1 cellular context compared by ENCODE assay signal in genomic region chr3:183360971-183361624, GRCh38.
A peak's percentile ranks its signal among the peaks of the same experiment; 100 is the strongest.
TF ChIP-seq lines count a peak whose summit lies in the region.

No MANE protein-coding gene starts in this region.

TF ChIP-seq in K562, 482 proteins besides CTCF, POLR2A, EP300 and RAD21 (continued from another document and continues in another):
- TF ChIP-seq, protein P1, sequence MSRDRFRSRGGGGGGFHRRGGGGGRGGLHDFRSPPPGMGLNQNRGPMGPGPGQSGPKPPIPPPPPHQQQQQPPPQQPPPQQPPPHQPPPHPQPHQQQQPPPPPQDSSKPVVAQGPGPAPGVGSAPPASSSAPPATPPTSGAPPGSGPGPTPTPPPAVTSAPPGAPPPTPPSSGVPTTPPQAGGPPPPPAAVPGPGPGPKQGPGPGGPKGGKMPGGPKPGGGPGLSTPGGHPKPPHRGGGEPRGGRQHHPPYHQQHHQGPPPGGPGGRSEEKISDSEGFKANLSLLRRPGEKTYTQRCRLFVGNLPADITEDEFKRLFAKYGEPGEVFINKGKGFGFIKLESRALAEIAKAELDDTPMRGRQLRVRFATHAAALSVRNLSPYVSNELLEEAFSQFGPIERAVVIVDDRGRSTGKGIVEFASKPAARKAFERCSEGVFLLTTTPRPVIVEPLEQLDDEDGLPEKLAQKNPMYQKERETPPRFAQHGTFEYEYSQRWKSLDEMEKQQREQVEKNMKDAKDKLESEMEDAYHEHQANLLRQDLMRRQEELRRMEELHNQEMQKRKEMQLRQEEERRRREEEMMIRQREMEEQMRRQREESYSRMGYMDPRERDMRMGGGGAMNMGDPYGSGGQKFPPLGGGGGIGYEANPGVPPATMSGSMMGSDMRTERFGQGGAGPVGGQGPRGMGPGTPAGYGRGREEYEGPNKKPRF (IDR thresholded peaks at IDR 0.05; ENCODE audit: low read depth, low read length), result no peak
- TF ChIP-seq TFAM (CRISPR knock-in tag; conservative IDR thresholded peaks at IDR 0.05), result no peak
- TF ChIP-seq ZNF121 (CRISPR knock-in tag; conservative IDR thresholded peaks at IDR 0.05), result no peak
- TF ChIP-seq TOE1 (IDR thresholded peaks at IDR 0.05; ENCODE audit: borderline replicate concordance), result peak; percentile 67
- TF ChIP-seq TOE1 (CRISPR knock-in tag; IDR thresholded peaks at IDR 0.05; ENCODE audit: borderline replicate concordance, low read depth), result no peak
- peak; percentile 50; the same call in 1 of the 2 replicates for TF ChIP-seq KHSRP (IDR thresholded peaks at IDR 0.05)
- TF ChIP-seq, protein P2, sequence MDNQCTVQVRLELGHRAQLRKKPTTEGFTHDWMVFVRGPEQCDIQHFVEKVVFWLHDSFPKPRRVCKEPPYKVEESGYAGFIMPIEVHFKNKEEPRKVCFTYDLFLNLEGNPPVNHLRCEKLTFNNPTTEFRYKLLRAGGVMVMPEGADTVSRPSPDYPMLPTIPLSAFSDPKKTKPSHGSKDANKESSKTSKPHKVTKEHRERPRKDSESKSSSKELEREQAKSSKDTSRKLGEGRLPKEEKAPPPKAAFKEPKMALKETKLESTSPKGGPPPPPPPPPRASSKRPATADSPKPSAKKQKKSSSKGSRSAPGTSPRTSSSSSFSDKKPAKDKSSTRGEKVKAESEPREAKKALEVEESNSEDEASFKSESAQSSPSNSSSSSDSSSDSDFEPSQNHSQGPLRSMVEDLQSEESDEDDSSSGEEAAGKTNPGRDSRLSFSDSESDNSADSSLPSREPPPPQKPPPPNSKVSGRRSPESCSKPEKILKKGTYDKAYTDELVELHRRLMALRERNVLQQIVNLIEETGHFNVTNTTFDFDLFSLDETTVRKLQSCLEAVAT (IDR thresholded peaks at IDR 0.05), result peak; percentile 76 to 85; a peak in 3 of 4 replicates
- TF ChIP-seq IRF1 (CRISPR knock-in tag; IDR thresholded peaks at IDR 0.05; ENCODE audit: borderline replicate concordance), result no peak
- TF ChIP-seq POU5F1 (IDR thresholded peaks at IDR 0.05; ENCODE audit: borderline replicate concordance, low read depth, low read length, partially characterized antibody), result no peak
- no peak for TF ChIP-seq GABPB1 (CRISPR knock-in tag; IDR thresholded peaks at IDR 0.05)
- TF ChIP-seq MLX (CRISPR knock-in tag; conservative IDR thresholded peaks at IDR 0.05), result no peak
- TF ChIP-seq ERF (CRISPR knock-in tag; IDR thresholded peaks at IDR 0.05), result no peak
- TF ChIP-seq SIRT6 (IDR thresholded peaks at IDR 0.05; ENCODE audit: low read depth, low read length), result no peak
- TF ChIP-seq PRMT5 (CRISPR knock-in tag; IDR thresholded peaks at IDR 0.05), result no peak
- peak; percentile 12; the same call in 1 of the 2 replicates for TF ChIP-seq JUND (IDR thresholded peaks at IDR 0.05; ENCODE audit: borderline replicate concordance, low read depth, low read length)
- peak; percentile 77; the same call in 2 of the 3 replicates for TF ChIP-seq JUND (tag; IDR thresholded peaks at IDR 0.05; ENCODE audit: borderline replicate concordance, low read depth, low read length)
- TF ChIP-seq, protein P3, sequence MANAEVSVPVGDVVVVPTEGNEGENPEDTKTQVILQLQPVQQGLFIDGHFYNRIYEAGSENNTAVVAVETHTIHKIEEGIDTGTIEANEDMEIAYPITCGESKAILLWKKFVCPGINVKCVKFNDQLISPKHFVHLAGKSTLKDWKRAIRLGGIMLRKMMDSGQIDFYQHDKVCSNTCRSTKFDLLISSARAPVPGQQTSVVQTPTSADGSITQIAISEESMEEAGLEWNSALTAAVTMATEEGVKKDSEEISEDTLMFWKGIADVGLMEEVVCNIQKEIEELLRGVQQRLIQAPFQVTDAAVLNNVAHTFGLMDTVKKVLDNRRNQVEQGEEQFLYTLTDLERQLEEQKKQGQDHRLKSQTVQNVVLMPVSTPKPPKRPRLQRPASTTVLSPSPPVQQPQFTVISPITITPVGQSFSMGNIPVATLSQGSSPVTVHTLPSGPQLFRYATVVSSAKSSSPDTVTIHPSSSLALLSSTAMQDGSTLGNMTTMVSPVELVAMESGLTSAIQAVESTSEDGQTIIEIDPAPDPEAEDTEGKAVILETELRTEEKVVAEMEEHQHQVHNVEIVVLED (CRISPR knock-in tag; IDR thresholded peaks at IDR 0.05), result no peak
- no peak for TF ChIP-seq DNMT1 (IDR thresholded peaks at IDR 0.05)
- no peak for TF ChIP-seq ZNF263 (CRISPR knock-in tag; IDR thresholded peaks at IDR 0.05; ENCODE audit: borderline replicate concordance)
- no peak for TF ChIP-seq MAFG (tag; conservative IDR thresholded peaks at IDR 0.05)
- TF ChIP-seq, protein P4, sequence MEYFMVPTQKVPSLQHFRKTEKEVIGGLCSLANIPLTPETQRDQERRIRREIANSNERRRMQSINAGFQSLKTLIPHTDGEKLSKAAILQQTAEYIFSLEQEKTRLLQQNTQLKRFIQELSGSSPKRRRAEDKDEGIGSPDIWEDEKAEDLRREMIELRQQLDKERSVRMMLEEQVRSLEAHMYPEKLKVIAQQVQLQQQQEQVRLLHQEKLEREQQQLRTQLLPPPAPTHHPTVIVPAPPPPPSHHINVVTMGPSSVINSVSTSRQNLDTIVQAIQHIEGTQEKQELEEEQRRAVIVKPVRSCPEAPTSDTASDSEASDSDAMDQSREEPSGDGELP (CRISPR knock-in tag; IDR thresholded peaks at IDR 0.05; ENCODE audit: borderline replicate concordance), result 0 out of 2 replicates have a peak, but pooled peaks have one; percentile 2
- TF ChIP-seq THAP7 (CRISPR knock-in tag; IDR thresholded peaks at IDR 0.05), result no peak
- TF ChIP-seq HNRNPL (IDR thresholded peaks at IDR 0.05; ENCODE audit: low read depth, low read length), result no peak
- no peak for TF ChIP-seq FIP1L1 (IDR thresholded peaks at IDR 0.05; ENCODE audit: low read depth, low read length, poor library complexity, severe bottlenecking)
- no peak for TF ChIP-seq HCFC1 (IDR thresholded peaks at IDR 0.05; ENCODE audit: low read depth, low read length)
- TF ChIP-seq NR3C1 (CRISPR knock-in tag; IDR thresholded peaks at IDR 0.05), result no peak
- TF ChIP-seq KLF16 (IDR thresholded peaks at IDR 0.05), result peak; percentile 85
- TF ChIP-seq, protein P5, sequence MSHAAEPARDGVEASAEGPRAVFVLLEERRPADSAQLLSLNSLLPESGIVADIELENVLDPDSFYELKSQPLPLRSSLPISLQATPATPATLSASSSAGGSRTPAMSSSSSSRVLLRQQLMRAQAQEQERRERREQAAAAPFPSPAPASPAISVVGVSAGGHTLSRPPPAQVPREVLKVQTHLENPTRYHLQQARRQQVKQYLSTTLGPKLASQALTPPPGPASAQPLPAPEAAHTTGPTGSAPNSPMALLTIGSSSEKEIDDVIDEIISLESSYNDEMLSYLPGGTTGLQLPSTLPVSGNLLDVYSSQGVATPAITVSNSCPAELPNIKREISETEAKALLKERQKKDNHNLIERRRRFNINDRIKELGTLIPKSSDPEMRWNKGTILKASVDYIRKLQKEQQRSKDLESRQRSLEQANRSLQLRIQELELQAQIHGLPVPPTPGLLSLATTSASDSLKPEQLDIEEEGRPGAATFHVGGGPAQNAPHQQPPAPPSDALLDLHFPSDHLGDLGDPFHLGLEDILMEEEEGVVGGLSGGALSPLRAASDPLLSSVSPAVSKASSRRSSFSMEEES (CRISPR knock-in tag; IDR thresholded peaks at IDR 0.05), result no peak
- peak; percentile 81 to 93 for TF ChIP-seq TRIM24 (IDR thresholded peaks at IDR 0.05)
- no peak for TF ChIP-seq ZBED1 (IDR thresholded peaks at IDR 0.05)
- peak; percentile 98 for TF ChIP-seq ZNF41 (CRISPR knock-in tag; conservative IDR thresholded peaks at IDR 0.05)
- TF ChIP-seq TEAD1 (CRISPR knock-in tag; IDR thresholded peaks at IDR 0.05), result no peak
- no peak for TF ChIP-seq TGIF2 (CRISPR knock-in tag; IDR thresholded peaks at IDR 0.05)
- TF ChIP-seq ZNF354B (CRISPR knock-in tag; IDR thresholded peaks at IDR 0.05), result no peak
- 0 out of 2 replicates have a peak, but pooled peaks have one; percentile 57 for TF ChIP-seq FOXP1 (CRISPR knock-in tag; IDR thresholded peaks at IDR 0.05)
- TF ChIP-seq ZNF253 (CRISPR knock-in tag; conservative IDR thresholded peaks at IDR 0.05), result no peak
- TF ChIP-seq ZFX (CRISPR knock-in tag; IDR thresholded peaks at IDR 0.05), result peak; percentile 57
- no peak for TF ChIP-seq GTF2A2 (tag; IDR thresholded peaks at IDR 0.05)
- TF ChIP-seq TCF7L2 (IDR thresholded peaks at IDR 0.05; ENCODE audit: low read depth, low read length), result no peak
- peak; percentile 75 for TF ChIP-seq ATF7 (IDR thresholded peaks at IDR 0.05)
- no peak for TF ChIP-seq ZNF445 (CRISPR knock-in tag; IDR thresholded peaks at IDR 0.05; ENCODE audit: low read depth)
- no peak for TF ChIP-seq PHTF2 (CRISPR knock-in tag; IDR thresholded peaks at IDR 0.05)
- no peak for TF ChIP-seq FUS (optimal IDR thresholded peaks at IDR 0.05; ENCODE audit: low read depth, low read length)
- TF ChIP-seq FOXK2 (conservative IDR thresholded peaks at IDR 0.05 in 1 of 2, IDR thresholded peaks at IDR 0.05 in 1 of 2; ENCODE audit: low read depth in 2 of 2), result peak; percentile 93 to 94
- TF ChIP-seq ETV6 (IDR thresholded peaks at IDR 0.05; ENCODE audit: borderline replicate concordance in 1 of 2, low read depth in 2 of 2, low read length in 1 of 2), result no peak; a peak in 2 of 4 replicates
- TF ChIP-seq ETV6 (CRISPR knock-in tag; IDR thresholded peaks at IDR 0.05; ENCODE audit: borderline replicate concordance), result no peak
- peak; percentile 80 for TF ChIP-seq ZEB2 (IDR thresholded peaks at IDR 0.05)
- 0 out of 2 replicates have a peak, but pooled peaks have one; percentile 65 for TF ChIP-seq HBP1 (CRISPR knock-in tag; IDR thresholded peaks at IDR 0.05)
- 0 out of 2 replicates have a peak, but pooled peaks have one; percentile 18 for TF ChIP-seq RNF2 (IDR thresholded peaks at IDR 0.05)
- no peak for TF ChIP-seq ZBTB33 (CRISPR knock-in tag; IDR thresholded peaks at IDR 0.05)
- TF ChIP-seq WHSC1 (IDR thresholded peaks at IDR 0.05; ENCODE audit: low read length), result no peak
- TF ChIP-seq, protein P6, sequence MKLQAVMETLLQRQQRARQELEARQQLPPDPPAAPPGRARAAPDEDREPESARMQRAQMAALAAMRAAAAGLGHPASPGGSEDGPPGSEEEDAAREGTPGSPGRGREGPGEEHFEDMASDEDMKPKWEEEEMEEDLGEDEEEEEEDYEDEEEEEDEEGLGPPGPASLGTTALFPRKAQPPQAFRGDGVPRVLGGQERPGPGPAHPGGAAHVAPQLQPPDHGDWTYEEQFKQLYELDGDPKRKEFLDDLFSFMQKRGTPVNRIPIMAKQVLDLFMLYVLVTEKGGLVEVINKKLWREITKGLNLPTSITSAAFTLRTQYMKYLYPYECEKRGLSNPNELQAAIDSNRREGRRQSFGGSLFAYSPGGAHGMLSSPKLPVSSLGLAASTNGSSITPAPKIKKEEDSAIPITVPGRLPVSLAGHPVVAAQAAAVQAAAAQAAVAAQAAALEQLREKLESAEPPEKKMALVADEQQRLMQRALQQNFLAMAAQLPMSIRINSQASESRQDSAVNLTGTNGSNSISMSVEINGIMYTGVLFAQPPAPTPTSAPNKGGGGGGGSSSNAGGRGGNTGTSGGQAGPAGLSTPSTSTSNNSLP (IDR thresholded peaks at IDR 0.05; ENCODE audit: borderline replicate concordance, low read depth, low read length), result 0 out of 2 replicates have a peak, but pooled peaks have one; percentile 21
- TF ChIP-seq ZNF785 (CRISPR knock-in tag; IDR thresholded peaks at IDR 0.05), result no peak
- TF ChIP-seq, protein P7, sequence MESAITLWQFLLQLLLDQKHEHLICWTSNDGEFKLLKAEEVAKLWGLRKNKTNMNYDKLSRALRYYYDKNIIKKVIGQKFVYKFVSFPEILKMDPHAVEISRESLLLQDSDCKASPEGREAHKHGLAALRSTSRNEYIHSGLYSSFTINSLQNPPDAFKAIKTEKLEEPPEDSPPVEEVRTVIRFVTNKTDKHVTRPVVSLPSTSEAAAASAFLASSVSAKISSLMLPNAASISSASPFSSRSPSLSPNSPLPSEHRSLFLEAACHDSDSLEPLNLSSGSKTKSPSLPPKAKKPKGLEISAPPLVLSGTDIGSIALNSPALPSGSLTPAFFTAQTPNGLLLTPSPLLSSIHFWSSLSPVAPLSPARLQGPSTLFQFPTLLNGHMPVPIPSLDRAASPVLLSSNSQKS (CRISPR knock-in tag; IDR thresholded peaks at IDR 0.05), result no peak
- no peak for TF ChIP-seq ZNF232 (CRISPR knock-in tag; IDR thresholded peaks at IDR 0.05)
- no peak for TF ChIP-seq NRF1 (conservative IDR thresholded peaks at IDR 0.05 in 1 of 2, IDR thresholded peaks at IDR 0.05 in 1 of 2)
